2 cellular contexts compared by ENCODE assay signal in genomic region chr21:33357177-33357576, GRCh38.
TF ChIP-seq lines count a peak whose summit lies in the region.

No MANE protein-coding gene starts in this region.

TF ChIP-seq in HepG2, 621 proteins besides CTCF, POLR2A, EP300 and RAD21:
- TF ChIP-seq FOXJ3 (CRISPR knock-in tag; IDR thresholded peaks at IDR 0.05; ENCODE audit: borderline replicate concordance) (no peak), DMAP1 (CRISPR knock-in tag; IDR thresholded peaks at IDR 0.05) (no peak), AGO2 (optimal IDR thresholded peaks at IDR 0.05; ENCODE audit: low read depth, low read length) (peak; percentile 71), ZBTB7B (CRISPR knock-in tag; IDR thresholded peaks at IDR 0.05) (no peak), RBM22 (optimal IDR thresholded peaks at IDR 0.05; ENCODE audit: low read length) (peak; percentile 9), ZBTB37 (CRISPR knock-in tag; IDR thresholded peaks at IDR 0.05) (no peak), ZNF563 (CRISPR knock-in tag; IDR thresholded peaks at IDR 0.05) (no peak), FOXM1 (CRISPR knock-in tag; IDR thresholded peaks at IDR 0.05) (no peak)

TF ChIP-seq in K562, 482 proteins besides CTCF, POLR2A, EP300 and RAD21:
- TF ChIP-seq, protein P1, sequence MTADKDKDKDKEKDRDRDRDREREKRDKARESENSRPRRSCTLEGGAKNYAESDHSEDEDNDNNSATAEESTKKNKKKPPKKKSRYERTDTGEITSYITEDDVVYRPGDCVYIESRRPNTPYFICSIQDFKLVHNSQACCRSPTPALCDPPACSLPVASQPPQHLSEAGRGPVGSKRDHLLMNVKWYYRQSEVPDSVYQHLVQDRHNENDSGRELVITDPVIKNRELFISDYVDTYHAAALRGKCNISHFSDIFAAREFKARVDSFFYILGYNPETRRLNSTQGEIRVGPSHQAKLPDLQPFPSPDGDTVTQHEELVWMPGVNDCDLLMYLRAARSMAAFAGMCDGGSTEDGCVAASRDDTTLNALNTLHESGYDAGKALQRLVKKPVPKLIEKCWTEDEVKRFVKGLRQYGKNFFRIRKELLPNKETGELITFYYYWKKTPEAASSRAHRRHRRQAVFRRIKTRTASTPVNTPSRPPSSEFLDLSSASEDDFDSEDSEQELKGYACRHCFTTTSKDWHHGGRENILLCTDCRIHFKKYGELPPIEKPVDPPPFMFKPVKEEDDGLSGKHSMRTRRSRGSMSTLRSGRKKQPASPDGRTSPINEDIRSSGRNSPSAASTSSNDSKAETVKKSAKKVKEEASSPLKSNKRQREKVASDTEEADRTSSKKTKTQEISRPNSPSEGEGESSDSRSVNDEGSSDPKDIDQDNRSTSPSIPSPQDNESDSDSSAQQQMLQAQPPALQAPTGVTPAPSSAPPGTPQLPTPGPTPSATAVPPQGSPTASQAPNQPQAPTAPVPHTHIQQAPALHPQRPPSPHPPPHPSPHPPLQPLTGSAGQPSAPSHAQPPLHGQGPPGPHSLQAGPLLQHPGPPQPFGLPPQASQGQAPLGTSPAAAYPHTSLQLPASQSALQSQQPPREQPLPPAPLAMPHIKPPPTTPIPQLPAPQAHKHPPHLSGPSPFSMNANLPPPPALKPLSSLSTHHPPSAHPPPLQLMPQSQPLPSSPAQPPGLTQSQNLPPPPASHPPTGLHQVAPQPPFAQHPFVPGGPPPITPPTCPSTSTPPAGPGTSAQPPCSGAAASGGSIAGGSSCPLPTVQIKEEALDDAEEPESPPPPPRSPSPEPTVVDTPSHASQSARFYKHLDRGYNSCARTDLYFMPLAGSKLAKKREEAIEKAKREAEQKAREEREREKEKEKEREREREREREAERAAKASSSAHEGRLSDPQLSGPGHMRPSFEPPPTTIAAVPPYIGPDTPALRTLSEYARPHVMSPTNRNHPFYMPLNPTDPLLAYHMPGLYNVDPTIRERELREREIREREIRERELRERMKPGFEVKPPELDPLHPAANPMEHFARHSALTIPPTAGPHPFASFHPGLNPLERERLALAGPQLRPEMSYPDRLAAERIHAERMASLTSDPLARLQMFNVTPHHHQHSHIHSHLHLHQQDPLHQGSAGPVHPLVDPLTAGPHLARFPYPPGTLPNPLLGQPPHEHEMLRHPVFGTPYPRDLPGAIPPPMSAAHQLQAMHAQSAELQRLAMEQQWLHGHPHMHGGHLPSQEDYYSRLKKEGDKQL (CRISPR knock-in tag; IDR thresholded peaks at IDR 0.05; ENCODE audit: borderline replicate concordance): no peak
- TF ChIP-seq FIP1L1 (IDR thresholded peaks at IDR 0.05; ENCODE audit: low read depth, low read length, poor library complexity, severe bottlenecking) (no peak), POLR2G (IDR thresholded peaks at IDR 0.05; ENCODE audit: low read depth, low read length) (peak; percentile 52; the same call in 1 of the 2 replicates)
- TF ChIP-seq, protein P2, sequence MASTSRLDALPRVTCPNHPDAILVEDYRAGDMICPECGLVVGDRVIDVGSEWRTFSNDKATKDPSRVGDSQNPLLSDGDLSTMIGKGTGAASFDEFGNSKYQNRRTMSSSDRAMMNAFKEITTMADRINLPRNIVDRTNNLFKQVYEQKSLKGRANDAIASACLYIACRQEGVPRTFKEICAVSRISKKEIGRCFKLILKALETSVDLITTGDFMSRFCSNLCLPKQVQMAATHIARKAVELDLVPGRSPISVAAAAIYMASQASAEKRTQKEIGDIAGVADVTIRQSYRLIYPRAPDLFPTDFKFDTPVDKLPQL (IDR thresholded peaks at IDR 0.05; ENCODE audit: extremely low read depth, insufficient read length): no peak
